8 cellular contexts compared by ENCODE assay signal in the genomic region with DNA sequence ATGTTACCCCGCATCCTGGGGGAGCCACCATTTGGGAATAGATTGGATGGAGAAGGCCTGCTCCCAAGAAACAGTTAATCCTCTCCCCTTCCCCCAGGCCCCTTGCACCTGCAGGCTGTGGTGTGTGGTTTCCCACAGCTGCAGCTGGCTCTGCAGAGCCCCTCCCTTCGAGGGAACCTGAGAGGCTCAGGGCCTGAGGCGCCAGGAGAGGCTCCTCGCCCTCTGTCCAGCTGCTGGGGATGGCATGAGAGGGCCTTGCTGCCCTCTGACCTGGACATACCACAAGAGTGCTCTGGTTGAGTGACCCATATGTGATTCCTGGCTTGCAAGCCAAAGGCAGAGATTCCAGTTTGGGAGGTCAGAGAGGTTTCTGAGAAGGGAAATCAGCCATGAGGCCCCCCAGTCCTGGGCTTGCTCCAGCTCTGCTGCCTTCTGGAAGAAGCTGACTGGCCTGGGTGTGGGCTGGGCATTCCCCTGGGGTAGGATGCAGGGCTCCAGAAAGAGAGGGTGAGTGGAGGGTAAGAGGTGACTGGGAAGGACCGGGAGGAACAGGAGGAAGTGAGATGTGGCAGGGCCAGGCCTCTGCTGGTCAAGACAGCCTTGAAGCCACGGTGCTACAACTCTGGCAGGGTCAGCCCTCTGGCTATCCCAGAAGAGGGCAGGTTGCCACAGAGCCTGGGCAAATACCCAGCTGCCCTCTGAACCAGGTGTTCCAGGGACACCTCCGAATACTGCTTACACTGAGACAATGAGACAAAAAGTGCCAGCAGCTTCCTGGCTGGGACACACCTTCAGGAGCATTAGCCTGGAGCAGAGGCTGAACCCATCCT. TPM values are rescaled to one million over a fixed set of nuclear protein-coding genes. Genes with fewer than 3 reads are reported as not detected.
DNase-seq lines count a peak whose midpoint lies in the region; ATAC-seq and TF ChIP-seq lines count a peak whose summit lies in the region.

No MANE protein-coding gene starts in this region.

- H3K9me3 ChIP-seq in left lung = no peaks in the 10 kb centered on the region

- H2AFZ ChIP-seq in GM23338 = no peak overlapping the region

- no peaks in the 10 kb centered on the region for H3K9me2 ChIP-seq in GM23338 (ENCODE audit: insufficient read depth)

- intact Hi-C loops in left lung (cut with DNase I) = no loop called here

- no peak overlapping the region; the same call in 2 of the 3 replicates for H3K4me3 Mint-ChIP-seq in GM23338
- H3K4me3 Mint-ChIP-seq in activated CD8-positive, alpha-beta T cell treated with anti-CD3 and anti-CD28 coated beads, Interleukin-2, amount 10 ng/mL, durations not matched to agents 7 days and 5 days = peak overlapping the region; percentile 32

- no peaks in the 10 kb centered on the region for H4K20me1 ChIP-seq in GM23338 (replicated peaks; ENCODE audit: insufficient read depth)

- no peak overlapping the region for H3K4me3 ChIP-seq in GM23338
- H3K4me3 ChIP-seq in left lung = no peak overlapping the region

- H3K27me3 ChIP-seq in GM23338 (ENCODE audit: insufficient read depth) (no peaks in the 10 kb centered on the region), left lung (no peaks in the 10 kb centered on the region)

- H3K36me3 ChIP-seq in GM23338 (ENCODE audit: insufficient read depth) (no peaks in the 10 kb centered on the region), left lung (no peaks in the 10 kb centered on the region)

- no peaks in the 10 kb centered on the region; the same call in 2 of the 3 replicates for H3K9me3 Mint-ChIP-seq in GM23338
- H3K9me3 Mint-ChIP-seq in activated CD8-positive, alpha-beta T cell treated with anti-CD3 and anti-CD28 coated beads, Interleukin-2, amount 10 ng/mL, durations not matched to agents 7 days and 5 days (ENCODE audit: insufficient read depth) = no peaks in the 10 kb centered on the region

- H3K36me3 Mint-ChIP-seq in GM23338 (ENCODE audit: low read depth) = no peaks in the 10 kb centered on the region; the same call in 2 of the 3 replicates
- H3K36me3 Mint-ChIP-seq in activated CD8-positive, alpha-beta T cell treated with anti-CD3 and anti-CD28 coated beads, Interleukin-2, amount 10 ng/mL, durations not matched to agents 7 days and 5 days (ENCODE audit: low read depth) = peaks cover 12% of the 10 kb centered on the region

- H3K27ac Mint-ChIP-seq in GM23338 = peak overlapping the region; percentile 90
- H3K27ac Mint-ChIP-seq in activated CD8-positive, alpha-beta T cell treated with anti-CD3 and anti-CD28 coated beads, Interleukin-2, amount 10 ng/mL, durations not matched to agents 7 days and 5 days = peak overlapping the region; percentile 79

- H3K4me1 ChIP-seq in GM23338 (ENCODE audit: insufficient read depth) (peaks cover 6% of the 10 kb centered on the region), left lung (peaks cover 6 to 44% of the 10 kb centered on the region in 2 donors)

- H3K27ac ChIP-seq in GM23338 (ENCODE audit: low read depth) = no peak overlapping the region
- no peak overlapping the region for H3K27ac ChIP-seq in left lung

- POLR2A ChIA-PET in activated CD8-positive, alpha-beta T cell treated with anti-CD3 and anti-CD28 coated beads, Interleukin-2, amount 10 ng/mL, durations not matched to agents 7 days and 5 days (lab: Charles Lee) = interaction anchor here (0.8 to 0.9 kb wide), 2 partner anchors 8 to 51 kb away, joined by 3 to 4 read pairs; no protein-coding TSS in a partner anchor

- TF ChIP-seq CTCF in GM23338 (conservative IDR thresholded peaks at IDR 0.05; ENCODE audit: low read depth in 2 of 2) = no peak
- no peak for TF ChIP-seq CTCF in left lung (IDR thresholded peaks at IDR 0.05)

- H3K4me2 ChIP-seq in GM23338 = no peak overlapping the region

- ATAC-seq in GM23338 (peak; percentile 18; the same call in 2 of the 3 replicates), left lung (peak; percentile 57)
- peak; percentile 66 for ATAC-seq in activated CD8-positive, alpha-beta T cell treated with anti-CD3 and anti-CD28 coated beads, Interleukin-2, amount 10 ng/mL, durations not matched to agents 7 days and 5 days

- DNase-seq in activated gamma-delta T cell treated with Interleukin-2 at 50 U/mL for 16 hours (peak; percentile 34), activated gamma-delta T cell (lab: John Stamatoyannopoulos, UW) (no peak), GM23338 (ENCODE audit: low spot score) (no peak), M059J (ENCODE audit: low read depth) (peak; percentile 96), left lung (peak in 1 of 2 donors; percentile 53), erythroblast (lab: John Stamatoyannopoulos, UW) (no peak), globus pallidus (ENCODE audit: low spot score) (no peak)
- peak; percentile 61 for DNase-seq in activated CD8-positive, alpha-beta T cell treated with anti-CD3 and anti-CD28 coated beads, Interleukin-2, amount 10 ng/mL, durations not matched to agents 7 days and 5 days

- CTCF ChIA-PET in activated CD8-positive, alpha-beta T cell treated with anti-CD3 and anti-CD28 coated beads, Interleukin-2, amount 10 ng/mL, durations not matched to agents 7 days and 5 days (lab: Charles Lee) = interaction anchor here (1.2 to 9.5 kb wide), 7 partner anchors 9 to 162 kb away, joined by 3 to 95 read pairs (median 7); partner anchors contain the start of gene BMF

- H3F3A ChIP-seq in GM23338 (replicated peaks; ENCODE audit: low read depth) = 0 out of 2 replicates have a peak, but pooled peaks cover 10% of the 10 kb centered on the region

- H3K79me2 ChIP-seq in GM23338 (replicated peaks; ENCODE audit: insufficient read depth) = no peaks in the 10 kb centered on the region

- no peak for TF ChIP-seq POLR2A in erythroblast (IDR thresholded peaks at IDR 0.05; ENCODE audit: low read length)

- peaks cover 32% of the 10 kb centered on the region for H3K4me1 Mint-ChIP-seq in GM23338
- H3K4me1 Mint-ChIP-seq in activated CD8-positive, alpha-beta T cell treated with anti-CD3 and anti-CD28 coated beads, Interleukin-2, amount 10 ng/mL, durations not matched to agents 7 days and 5 days (ENCODE audit: low read depth) = peaks cover 77% of the 10 kb centered on the region

- peaks cover 9% of the 10 kb centered on the region for H3K27me3 Mint-ChIP-seq in GM23338 (ENCODE audit: insufficient read depth, low read depth, poor library complexity)
- H3K27me3 Mint-ChIP-seq in activated CD8-positive, alpha-beta T cell treated with anti-CD3 and anti-CD28 coated beads, Interleukin-2, amount 10 ng/mL, durations not matched to agents 7 days and 5 days (ENCODE audit: low read depth) = no peaks in the 10 kb centered on the region

RNA-seq across cellular contexts. Expression of gene SRP14, which starts 16.0 kb away (rescaled TPM):
- 249 and 294 TPM in 2 replicates for total RNA-seq in GM23338 (2014; rRNA removed; shearing (Covaris generic))
- polyA plus RNA-seq in GM23338 (2016; fragmentation: Nextera tagmentation; extraction: Ambion mirVana) = 1,410 and 1,412 TPM in 2 replicates
- 236 and 307 TPM in 2 replicates for total RNA-seq in M059J (2014; rRNA removed; shearing (Covaris generic))
- total RNA-seq in activated CD8-positive, alpha-beta T cell treated with anti-CD3 and anti-CD28 coated beads, Interleukin-2, amount 10 ng/mL, durations not matched to agents 7 days and 5 days = 100 to 1,000 TPM; 178 to 182 TPM
- 100 to 1,000 TPM; 159 to 166 TPM for total RNA-seq in left lung

RNA-seq across cellular contexts. Expression of gene BMF, which starts 53.7 kb away (rescaled TPM):
- 16.0 and 20.3 TPM in 2 replicates for total RNA-seq in GM23338 (2014; rRNA removed; shearing (Covaris generic))
- 2.0 and 2.5 TPM in 2 replicates for polyA plus RNA-seq in GM23338 (2016; fragmentation: Nextera tagmentation; extraction: Ambion mirVana)
- total RNA-seq in M059J (2014; rRNA removed; shearing (Covaris generic)) = 5.4 and 12.1 TPM in 2 replicates
- total RNA-seq in activated CD8-positive, alpha-beta T cell treated with anti-CD3 and anti-CD28 coated beads, Interleukin-2, amount 10 ng/mL, durations not matched to agents 7 days and 5 days = 1 to 10 TPM; 2.2 to 4.0 TPM
- total RNA-seq in left lung = 10 to 100 TPM; 16.2 to 21.2 TPM

Comparison
In these comparisons a context has a peak if more than half of its experiments do, and no peak if none do; other contexts are left out.
1. DNase-seq: peak in activated gamma-delta T cell treated with Interleukin-2 at 50 U/mL for 16 hours (single experiment), M059J (single experiment) and activated CD8-positive, alpha-beta T cell treated with anti-CD3 and anti-CD28 coated beads, Interleukin-2, amount 10 ng/mL, durations not matched to agents 7 days and 5 days (single experiment); none in activated gamma-delta T cell (single experiment), GM23338 (single experiment), erythroblast (0 of 2) and globus pallidus (single experiment).
2. Peak in every context shown above with its lines, with median percentiles within 50 percentile points of each other: ATAC-seq.